1 cellular context compared by ENCODE assay signal in genomic region chr10:42744134-42744701, GRCh38.
A peak's percentile ranks its signal among the peaks of the same experiment; 100 is the strongest.
TF ChIP-seq lines count a peak whose summit lies in the region.

No MANE protein-coding gene starts in this region.

TF ChIP-seq in HepG2, 621 proteins besides CTCF, POLR2A, EP300 and RAD21:
- TF ChIP-seq GTF2F1 (IDR thresholded peaks at IDR 0.05; ENCODE audit: low read length) (no peak), NR3C1 (CRISPR knock-in tag; IDR thresholded peaks at IDR 0.05) (no peak), CREB1 (IDR thresholded peaks at IDR 0.05) (peak; percentile 57), CREB1 (CRISPR knock-in tag; IDR thresholded peaks at IDR 0.05) (no peak), POLR2AphosphoS2 (IDR thresholded peaks at IDR 0.05; ENCODE audit: low read depth, low read length) (no peak), ZNF256 (CRISPR knock-in tag; conservative IDR thresholded peaks at IDR 0.05) (no peak), ZNF17 (CRISPR knock-in tag; IDR thresholded peaks at IDR 0.05) (no peak)
- TF ChIP-seq, protein P1, sequence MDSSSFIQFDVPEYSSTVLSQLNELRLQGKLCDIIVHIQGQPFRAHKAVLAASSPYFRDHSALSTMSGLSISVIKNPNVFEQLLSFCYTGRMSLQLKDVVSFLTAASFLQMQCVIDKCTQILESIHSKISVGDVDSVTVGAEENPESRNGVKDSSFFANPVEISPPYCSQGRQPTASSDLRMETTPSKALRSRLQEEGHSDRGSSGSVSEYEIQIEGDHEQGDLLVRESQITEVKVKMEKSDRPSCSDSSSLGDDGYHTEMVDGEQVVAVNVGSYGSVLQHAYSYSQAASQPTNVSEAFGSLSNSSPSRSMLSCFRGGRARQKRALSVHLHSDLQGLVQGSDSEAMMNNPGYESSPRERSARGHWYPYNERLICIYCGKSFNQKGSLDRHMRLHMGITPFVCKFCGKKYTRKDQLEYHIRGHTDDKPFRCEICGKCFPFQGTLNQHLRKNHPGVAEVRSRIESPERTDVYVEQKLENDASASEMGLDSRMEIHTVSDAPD (CRISPR knock-in tag; IDR thresholded peaks at IDR 0.05): no peak
TF ChIP-seq in HepG2: peak in this region for 1.
